In the genomic region with DNA sequence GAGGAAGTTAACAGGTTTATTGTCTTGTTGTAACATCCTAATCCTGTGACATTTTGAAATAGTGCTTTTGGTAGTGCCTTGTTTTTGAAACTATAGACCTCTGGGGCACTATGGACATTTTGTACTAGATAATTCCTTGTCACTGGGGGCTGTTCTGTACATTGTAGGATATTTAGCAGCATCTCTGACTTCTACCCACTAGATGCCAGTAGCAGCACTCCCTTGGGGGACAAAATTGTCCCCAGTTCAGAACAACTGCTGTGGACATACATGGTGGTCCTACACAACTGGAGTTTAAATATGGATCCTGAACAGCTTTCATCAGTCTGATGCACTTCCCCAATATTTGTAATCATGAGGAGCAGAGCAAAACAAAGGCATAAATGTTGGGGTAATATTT, we compare ENCODE assay signal across 12 cellular contexts.
DNase-seq lines count a peak whose midpoint lies in the region; ATAC-seq and TF ChIP-seq lines count a peak whose summit lies in the region.
"Had no signal": no experiment of that assay in that cellular context is flagged by ENCODE, and none has a peak within 500 bp of the region (broad histone marks: within the 10 kb centered on the region; RNA-seq: fewer than 3 reads in every experiment).

No MANE protein-coding gene starts in this region.

- no peaks in the 10 kb centered on the region for H3K27me3 ChIP-seq in body of pancreas
- no peaks in the 10 kb centered on the region for H3K27me3 ChIP-seq in right lobe of liver
- H3K27me3 ChIP-seq in thyroid gland: no peaks in the 10 kb centered on the region
- no peaks in the 10 kb centered on the region for H3K27me3 ChIP-seq in Caco-2 (replicated peaks; ENCODE audit: control insufficient read depth, insufficient read depth, low read length)
- H3K27me3 ChIP-seq: gastrocnemius medialis, upper lobe of left lung had no signal

- no peak overlapping the region for H3K4me3 Mint-ChIP-seq in Caco-2 (ENCODE audit: unreplicated experiment)
- H3K4me3 Mint-ChIP-seq: activated naive CD4-positive, alpha-beta T cell treated with anti-CD3 and anti-CD28 coated beads, Interleukin-2, amount 50 U/mL, for 24 hours had no signal

- TF ChIP-seq CTCF in LNCaP clone FGC (IDR thresholded peaks at IDR 0.05; ENCODE audit: control insufficient read depth, extremely low read depth, insufficient read depth) (0 out of 2 replicates have a peak, but pooled peaks have one; percentile 16), body of pancreas (IDR thresholded peaks at IDR 0.05) (peak in 4 of 7 experiments; percentile 11 to 22 (median 20)), right lobe of liver (IDR thresholded peaks at IDR 0.05) (peak in 3 of 4 donors; percentile 7 to 14 (median 9)), thyroid gland (IDR thresholded peaks at IDR 0.05) (no peak), Caco-2 (IDR thresholded peaks at IDR 0.05; ENCODE audit: insufficient read depth in 1 of 2, low read depth in 1 of 2, low read length in 1 of 2, severe bottlenecking in 1 of 2, unreplicated experiment in 1 of 2) (peak in 1 of 2 experiments; percentile 18)

- intact Hi-C loops in body of pancreas (cut with DNase I): no loop called here
- intact Hi-C loops in right lobe of liver (cut with DNase I): no loop called here
- intact Hi-C loops in thyroid gland (cut with DNase I): no loop called here
- intact Hi-C loops in Caco-2 (cut with micrococcal nuclease; ENCODE audit: unreplicated experiment): loop anchor here (10.0 kb wide), 1 partner anchor 161 kb away; no protein-coding TSS in a partner anchor

- POLR2A ChIA-PET in Caco-2 (lab: Charles Lee): no interaction called here

- H3K9me3 ChIP-seq in body of pancreas: no peaks in the 10 kb centered on the region
- no peaks in the 10 kb centered on the region for H3K9me3 ChIP-seq in right lobe of liver
- no peaks in the 10 kb centered on the region for H3K9me3 ChIP-seq in thyroid gland
- H3K9me3 ChIP-seq in Caco-2: no peaks in the 10 kb centered on the region
- H3K9me3 ChIP-seq: gastrocnemius medialis, upper lobe of left lung had no signal

- no peak overlapping the region for H3K4me3 ChIP-seq in LNCaP clone FGC (ENCODE audit: low read depth, low read length)
- H3K4me3 ChIP-seq in body of pancreas: no peak overlapping the region
- no peak overlapping the region for H3K4me3 ChIP-seq in right lobe of liver
- no peak overlapping the region for H3K4me3 ChIP-seq in thyroid gland (replicated peaks in 1 of 3)
- H3K4me3 ChIP-seq in Caco-2 (ENCODE audit: low read depth, low read length): no peak overlapping the region
- H3K4me3 ChIP-seq: gastrocnemius medialis, upper lobe of left lung had no signal

- no peak for TF ChIP-seq POLR2A in body of pancreas (IDR thresholded peaks at IDR 0.05)
- no peak for TF ChIP-seq POLR2A in right lobe of liver (IDR thresholded peaks at IDR 0.05)
- no peak for TF ChIP-seq POLR2A in thyroid gland (IDR thresholded peaks at IDR 0.05)

- no TSS peak for BruUV-seq in Caco-2 (replicated peaks; lab: Mats Ljungman, UMichigan)

- CTCF ChIA-PET in Caco-2 (lab: Charles Lee): no interaction called here

- no peaks in the 10 kb centered on the region for H3K9me3 Mint-ChIP-seq in Caco-2 (ENCODE audit: unreplicated experiment)
- H3K9me3 Mint-ChIP-seq: activated naive CD4-positive, alpha-beta T cell treated with anti-CD3 and anti-CD28 coated beads, Interleukin-2, amount 50 U/mL, for 24 hours had no signal

- DNase-seq in Daoy (ENCODE audit: low read depth) (peak; percentile 63), LNCaP clone FGC (ENCODE audit: low read depth) (no peak), body of pancreas (no peak), right lobe of liver (no peak), thyroid gland (no peak), SK-N-DZ (ENCODE audit: low spot score) (no peak), Caco-2 (no peak)
- DNase-seq: gastrocnemius medialis, NCI-H526 treated with DMSO at 0.1 percent for 48 hours, upper lobe of left lung had no signal

- H3K36me3 ChIP-seq in body of pancreas (replicated peaks in 1 of 2; ENCODE audit: insufficient read depth in 1 of 2, low read depth in 2 of 2): no peaks in the 10 kb centered on the region
- no peaks in the 10 kb centered on the region for H3K36me3 ChIP-seq in right lobe of liver
- no peaks in the 10 kb centered on the region for H3K36me3 ChIP-seq in thyroid gland
- no peaks in the 10 kb centered on the region for H3K36me3 ChIP-seq in Caco-2 (ENCODE audit: control insufficient read depth, insufficient read depth, low read length)
- H3K36me3 ChIP-seq: gastrocnemius medialis, upper lobe of left lung had no signal

- H3K4me1 ChIP-seq in body of pancreas: peaks cover 6% of the 10 kb centered on the region
- H3K4me1 ChIP-seq in right lobe of liver: no peaks in the 10 kb centered on the region
- peaks cover 18 to 23% of the 10 kb centered on the region in 2 donors for H3K4me1 ChIP-seq in thyroid gland
- H3K4me1 ChIP-seq in Caco-2: peaks cover 12% of the 10 kb centered on the region

- H3K4me1 Mint-ChIP-seq in Caco-2 (ENCODE audit: low read depth, unreplicated experiment): no peaks in the 10 kb centered on the region

- H3K27me3 Mint-ChIP-seq in Caco-2 (ENCODE audit: insufficient read depth, unreplicated experiment): no peaks in the 10 kb centered on the region
- H3K27me3 Mint-ChIP-seq: activated naive CD4-positive, alpha-beta T cell treated with anti-CD3 and anti-CD28 coated beads, Interleukin-2, amount 50 U/mL, for 24 hours had no signal

- ATAC-seq in body of pancreas (no peak), right lobe of liver (peak in 1 of 4 donors; percentile 35), GM18861 (IDR thresholded peaks at IDR 0.05; ENCODE audit: unreplicated experiment) (no peak)

- H3K27ac Mint-ChIP-seq in Caco-2 (ENCODE audit: unreplicated experiment): no peak overlapping the region
- H3K27ac Mint-ChIP-seq: activated naive CD4-positive, alpha-beta T cell treated with anti-CD3 and anti-CD28 coated beads, Interleukin-2, amount 50 U/mL, for 24 hours had no signal

- H3K36me3 Mint-ChIP-seq in Caco-2 (ENCODE audit: insufficient read depth, unreplicated experiment): no peaks in the 10 kb centered on the region

- H3K27ac ChIP-seq in body of pancreas: no peak overlapping the region
- no peak overlapping the region for H3K27ac ChIP-seq in right lobe of liver
- no peak overlapping the region for H3K27ac ChIP-seq in thyroid gland
- H3K27ac ChIP-seq: gastrocnemius medialis, upper lobe of left lung had no signal

Comparison
In these comparisons a context has a peak if more than half of its experiments do, and no peak if none do; other contexts are left out.
1. CTCF ChIP-seq: peak in LNCaP clone FGC (single experiment), body of pancreas (4 of 7) and right lobe of liver (3 of 4); none in thyroid gland (0 of 6).